8 cellular contexts compared by ENCODE assay signal in the genomic region with DNA sequence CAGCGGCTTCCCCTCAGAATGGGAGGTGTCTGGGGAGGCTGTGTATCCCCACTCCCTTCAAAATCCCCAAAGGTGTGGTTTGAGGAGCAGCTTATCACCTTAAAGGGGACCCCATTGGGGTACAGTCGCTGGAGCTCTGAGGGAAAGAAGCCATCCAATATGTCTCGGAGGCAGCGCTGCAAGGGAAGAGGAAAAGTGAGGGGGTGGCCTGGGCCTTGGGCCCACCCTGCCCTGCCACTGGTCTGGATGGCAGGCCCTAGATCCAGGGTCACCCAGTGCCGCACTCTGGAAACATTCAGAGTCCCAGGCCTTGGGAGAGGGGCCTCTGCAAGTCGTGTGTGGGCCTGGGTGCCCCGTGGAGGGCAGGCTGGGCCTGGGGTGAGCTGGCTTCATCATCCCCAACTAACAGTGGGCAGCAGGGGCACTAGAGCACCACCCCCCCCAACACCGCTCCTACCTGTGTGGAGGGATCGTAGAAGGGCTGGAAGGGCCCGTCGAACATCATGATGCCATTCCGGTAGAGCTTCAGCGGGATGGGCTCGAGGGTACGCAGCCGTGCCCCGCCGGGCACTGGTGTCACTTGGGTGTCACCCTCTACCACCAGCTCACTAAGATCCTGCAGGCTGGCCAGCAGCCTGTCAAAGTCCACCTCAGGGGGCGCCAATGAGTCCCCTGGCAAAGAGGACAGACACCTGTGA. TPM values are rescaled to one million over a fixed set of nuclear protein-coding genes. Genes with fewer than 3 reads are reported as not detected.
DNase-seq lines count a peak whose midpoint lies in the region; ATAC-seq and TF ChIP-seq lines count a peak whose summit lies in the region.

No MANE protein-coding gene starts in this region.

- H3K27me3 Mint-ChIP-seq in natural killer cell (ENCODE audit: low read depth in 2 of 2) (no peaks in the 10 kb centered on the region), mesothelial cell of epicardium (ENCODE audit: low read depth) (no peaks in the 10 kb centered on the region)

- H3K36me3 ChIP-seq in Panc1 (ENCODE audit: control insufficient read depth, insufficient read depth, low read length) = peaks cover 2% of the 10 kb centered on the region; the same call in 1 of the 2 replicates

- no peaks in the 10 kb centered on the region for H3K9me3 ChIP-seq in Panc1 (ENCODE audit: control insufficient read depth, insufficient read depth, low read depth, low read length)

- no peaks in the 10 kb centered on the region for H3K36me3 Mint-ChIP-seq in natural killer cell
- H3K36me3 Mint-ChIP-seq in mesothelial cell of epicardium = no peaks in the 10 kb centered on the region

- H3K4me1 Mint-ChIP-seq in natural killer cell (peaks cover 78 to 93% of the 10 kb centered on the region in 2 donors), mesothelial cell of epicardium (peaks cover 15% of the 10 kb centered on the region)

- H3K27ac Mint-ChIP-seq in natural killer cell = peak overlapping the region; percentile 86 to 96
- no peak overlapping the region for H3K27ac Mint-ChIP-seq in mesothelial cell of epicardium

- no peak overlapping the region for H3K4me3 ChIP-seq in Panc1 (ENCODE audit: low read depth in 2 of 2, low read length in 2 of 2)

- BruUV-seq in Panc1 (replicated peaks; lab: Mats Ljungman, UMichigan) = no TSS peak

- in situ Hi-C loops in Panc1 (cut with HindIII; ENCODE audit: low pct_unique_long_range_greater_than_20kb, low sequenced_read_pairs) = no loop called here

- H3K4me3 Mint-ChIP-seq in natural killer cell (peak overlapping the region; percentile 81), mesothelial cell of epicardium (no peak overlapping the region)

- H3K9me3 Mint-ChIP-seq in natural killer cell (no peaks in the 10 kb centered on the region), mesothelial cell of epicardium (no peaks in the 10 kb centered on the region)

- intact Hi-C loops in Panc1 (cut with micrococcal nuclease; ENCODE audit: unreplicated experiment) (loop anchor here (2.0 to 5.0 kb wide), 2 partner anchors 35 to 107 kb away; no protein-coding TSS in a partner anchor), natural killer cell (cut with micrococcal nuclease) (loop anchor here (2.0 kb wide), 2 partner anchors 35 to 105 kb away; no protein-coding TSS in a partner anchor)

- H3K27me3 ChIP-seq in Panc1 (ENCODE audit: control insufficient read depth, insufficient read depth, low read length) = no peaks in the 10 kb centered on the region

- ATAC-seq in Panc1 = no peak
- ATAC-seq in natural killer cell = no peak
- no peak for ATAC-seq in HG03442 (IDR thresholded peaks at IDR 0.05; ENCODE audit: unreplicated experiment)
- ATAC-seq in HG03342 (IDR thresholded peaks at IDR 0.05; ENCODE audit: unreplicated experiment) = no peak

- peaks cover 23% of the 10 kb centered on the region for H3K4me1 ChIP-seq in Panc1 (ENCODE audit: control insufficient read depth, insufficient read depth, low read length)

- no peak overlapping the region; the same call in 1 of the 2 replicates for H3K27ac ChIP-seq in Panc1 (ENCODE audit: low read length)

- TF ChIP-seq CTCF in Panc1 (IDR thresholded peaks at IDR 0.05) = peak; percentile 67
- peak; percentile 12 for TF ChIP-seq CTCF in natural killer cell (IDR thresholded peaks at IDR 0.05)
- TF ChIP-seq CTCF in mesothelial cell of epicardium (IDR thresholded peaks at IDR 0.05; ENCODE audit: unreplicated experiment) = no peak

- peak; percentile 76 for DNase-seq in activated CD4-positive, alpha-beta T cell treated with anti-CD3 and anti-CD28 coated beads for 48 hours
- DNase-seq in activated CD4-positive, alpha-beta T cell treated with anti-CD3 and anti-CD28 coated beads, Interleukin-2, amount 50 U/mL, for 4 hours = no peak
- DNase-seq in Panc1 (ENCODE audit: low read depth, low spot score) (no peak), cerebellar cortex (ENCODE audit: low spot score) (peak; percentile 29), natural killer cell (no peak), mesothelial cell of epicardium (ENCODE audit: low spot score in 2 of 2, unreplicated experiment in 2 of 2) (no peak)

- POLR2A ChIA-PET in Panc1 (lab: Charles Lee) = no interaction called here

- CTCF ChIA-PET in Panc1 (lab: Charles Lee) = interaction anchor here (0.6 to 2.3 kb wide), 9 partner anchors 10 to 184 kb away, joined by 3 to 17 read pairs (median 3); no protein-coding TSS in a partner anchor

RNA-seq across cellular contexts. Expression of gene SH3BGRL3, which starts 5.6 kb away (rescaled TPM):
- total RNA-seq in Panc1 (2021; ENCODE audit: unreplicated experiment) (193 TPM), natural killer cell (100 to 1,000 TPM; 396 to 488 (median 437) TPM), mesothelial cell of epicardium (35.6 to 37.4 TPM (median 36.3 TPM) in 3 replicates)
- 432 TPM for polyA plus RNA-seq in Panc1 (2012; ENCODE audit: insufficient read length)

RNA-seq across cellular contexts. Expression of gene UBXN11, which starts 20.9 kb away (rescaled TPM):
- total RNA-seq in Panc1 (2021; ENCODE audit: unreplicated experiment) = 23.7 TPM
- polyA plus RNA-seq in Panc1 (2012; ENCODE audit: insufficient read length) = 18.4 TPM
- total RNA-seq in natural killer cell = 10 to 100 TPM; 22.7 to 32.0 (median 31.7) TPM
- total RNA-seq in mesothelial cell of epicardium = 28.3 to 29.6 TPM (median 29.6 TPM) in 3 replicates

RNA-seq across cellular contexts. Expression of gene CD52, which starts 32.2 kb away (rescaled TPM):
- 1.6 TPM for total RNA-seq in Panc1 (2021; ENCODE audit: unreplicated experiment)
- not detected for polyA plus RNA-seq in Panc1 (2012; ENCODE audit: insufficient read length)
- total RNA-seq in natural killer cell = 100 to 1,000 TPM; 454 to 485 (median 482) TPM
- total RNA-seq in mesothelial cell of epicardium = 1.1 to 1.9 TPM (median 1.6 TPM) in 3 replicates

RNA-seq across cellular contexts. Expression of gene CEP85, which starts 51.5 kb away (rescaled TPM):
- 51.8 TPM for total RNA-seq in Panc1 (2021; ENCODE audit: unreplicated experiment)
- polyA plus RNA-seq in Panc1 (2012; ENCODE audit: insufficient read length) = 25.8 TPM
- 10 to 100 TPM; 13.0 to 20.4 (median 18.0) TPM for total RNA-seq in natural killer cell
- total RNA-seq in mesothelial cell of epicardium = 18.2 to 22.7 TPM (median 20.3 TPM) in 3 replicates

Comparison
In these comparisons a context has a peak if more than half of its experiments do, and no peak if none do; other contexts are left out.
1. DNase-seq: peak in activated CD4-positive, alpha-beta T cell treated with anti-CD3 and anti-CD28 coated beads for 48 hours (single experiment) and cerebellar cortex (single experiment); none in activated CD4-positive, alpha-beta T cell treated with anti-CD3 and anti-CD28 coated beads, Interleukin-2, amount 50 U/mL, for 4 hours (0 of 2), Panc1 (single experiment), natural killer cell (single experiment) and mesothelial cell of epicardium (0 of 2).
2. RNA of gene CD52, which starts 32.2 kb away (total RNA-seq): 454 to 485 TPM in natural killer cell; 1.1 to 1.9 TPM in mesothelial cell of epicardium and 1.6 TPM in Panc1 (single experiment); every median in the first group is over 100 times any median in the second.